29 cellular contexts compared by ENCODE assay signal in genomic region chr1:183363967-183364366, GRCh38. TPM values are rescaled to one million over a fixed set of nuclear protein-coding genes. Genes with fewer than 3 reads are reported as not detected.
A peak's percentile ranks its signal among the peaks of the same experiment; 100 is the strongest.
DNase-seq lines count a peak whose midpoint lies in the region; ATAC-seq, FAIRE-seq and TF ChIP-seq lines count a peak whose summit lies in the region.
"Had no signal": no experiment of that assay in that cellular context is flagged by ENCODE, and none has a peak within 500 bp of the region (broad histone marks: within the 10 kb centered on the region; RNA-seq: fewer than 3 reads in every experiment).

No MANE protein-coding gene starts in this region.

- no TSS peak for BruUV-seq in HepG2 (replicated peaks; lab: Mats Ljungman, UMichigan)

- POLR2A ChIA-PET in HepG2 (lab: Yijun Ruan, JAX), result no interaction called here

- TF ChIP-seq POLR2A in right lobe of liver (IDR thresholded peaks at IDR 0.05), result no peak
- no peak for TF ChIP-seq POLR2A in HepG2 (IDR thresholded peaks at IDR 0.05; ENCODE audit: insufficient read depth in 1 of 2, low read depth in 2 of 2, low read length in 2 of 2)

- CTCF ChIA-PET in HepG2 (lab: Yijun Ruan, JAX; ENCODE audit: low intra/inter-chr PET ratio, low total read pairs), result no interaction called here

- H3K4me3 ChIP-seq in right lobe of liver, result no peak overlapping the region
- no peak overlapping the region for H3K4me3 ChIP-seq in HepG2 (replicated peaks in 1 of 3; ENCODE audit: insufficient read depth in 1 of 3, low read depth in 2 of 3, low read length in 3 of 3)
- no peak overlapping the region for H3K4me3 ChIP-seq in osteoblast (ENCODE audit: insufficient read depth, low read length)
- H3K4me3 ChIP-seq: skin epidermis, tibial nerve had no signal

- no peak for DNase-seq in right lobe of liver
- no peak for DNase-seq in HepG2 (ENCODE audit: low spot score)
- DNase-seq in amniotic epithelial cell (ENCODE audit: low read depth), result peak; percentile 86
- DNase-seq in foreskin melanocyte, result peak; percentile 27
- no peak for DNase-seq in osteoblast (ENCODE audit: insufficient read length, low spot score, missing footprints)
- no peak for DNase-seq in left lobe of liver (ENCODE audit: low spot score)
- DNase-seq in retina, result no peak
- DNase-seq in NCI-H2196 (lab: John Stamatoyannopoulos, UW; ENCODE audit: unreplicated experiment), result no peak
- DNase-seq: activated CD4-positive, alpha-beta memory T cell treated with anti-CD3 and anti-CD28 coated beads, Interleukin-2, amount 10 ng/mL, durations not matched to agents 7 days and 5 days; activated naive CD4-positive, alpha-beta T cell treated with Interleukin-2 at 50 U/mL for 16 hours; activated T-cell treated with anti-CD3 and anti-CD28 coated beads, Interleukin-2, amount 50 U/mL, for 1 hour; C1 segment of cervical spinal cord; DMS 273 treated with DMSO at 0.1 percent for 48 hours; effector CD4-positive, alpha-beta T cell; GDM1; H9; hippocampal formation; MM.1S; NCI-H2029; NCI-H446; NK-92 treated with Interleukin-12 subunit alpha and Interleukin-12 subunit beta, amount 100 ng/mL, for 24 hours; stimulated activated CD4-positive, alpha-beta T cell treated with anti-CD3 and anti-CD28 coated beads, Interleukin-2, amount 100 ng/mL, for 48 hours; T-helper 1 cell had no signal

- FAIRE-seq in HepG2 (lab: Jason Lieb, UNC), result no peak
- FAIRE-seq: keratinocyte had no signal

- H3K27me3 ChIP-seq in right lobe of liver (no peaks in the 10 kb centered on the region), HepG2 (ENCODE audit: control insufficient read depth in 1 of 2, insufficient read depth in 2 of 2, low read length in 2 of 2) (peaks cover 0 to 15% of the 10 kb centered on the region in 2 experiments; a peak in 2 of 5 replicates), osteoblast (ENCODE audit: insufficient read depth, low read length) (peaks cover 17% of the 10 kb centered on the region)
- H3K27me3 ChIP-seq: tibial nerve had no signal

- no peak for TF ChIP-seq EP300 in HepG2 (IDR thresholded peaks at IDR 0.05; ENCODE audit: low read depth in 2 of 2, low read length in 2 of 2)
- TF ChIP-seq EP300 in HepG2 (CRISPR knock-in tag; IDR thresholded peaks at IDR 0.05; ENCODE audit: borderline replicate concordance), result no peak

- in situ Hi-C loops in HepG2 (cut with HindIII; ENCODE audit: extremely low pct_ligation_motif_present, low pct_unique_long_range_greater_than_20kb), result no loop called here

- TF ChIP-seq RAD21 in HepG2 (CRISPR knock-in tag; IDR thresholded peaks at IDR 0.05), result no peak

- intact Hi-C loops in right lobe of liver (cut with DNase I) (no loop called here), HepG2 (cut with micrococcal nuclease; ENCODE audit: unreplicated experiment) (no loop called here)

- H3K9me3 ChIP-seq in right lobe of liver (no peaks in the 10 kb centered on the region), HepG2 (ENCODE audit: low read length) (no peaks in the 10 kb centered on the region), osteoblast (ENCODE audit: low read depth, low read length) (no peaks in the 10 kb centered on the region)
- H3K9me3 ChIP-seq: tibial nerve had no signal

- no peak overlapping the region for H3K27ac ChIP-seq in right lobe of liver
- no peak overlapping the region for H3K27ac ChIP-seq in HepG2 (ENCODE audit: extremely low read length, insufficient read depth, low read length)
- H3K27ac ChIP-seq in osteoblast (ENCODE audit: low read depth, low read length), result no peak overlapping the region
- H3K27ac ChIP-seq: skin epidermis, tibial nerve, VCaP had no signal

- 62% methylated on average over 2 of the region's 2 CpGs for WGBS in right lobe of liver (ENCODE audit: insufficient coverage, low coverage, low lambda C conversion rate, missing lambda C conversion rate)
- 19% methylated on average over 2 of the region's 2 CpGs for WGBS in HepG2 (ENCODE audit: low lambda C conversion rate)

- H3K4me2 ChIP-seq in HepG2 (ENCODE audit: low read depth, low read length), result no peak overlapping the region
- H3K4me2 ChIP-seq in osteoblast (ENCODE audit: insufficient read depth, low read length), result no peak overlapping the region

- H3K9ac ChIP-seq in HepG2 (ENCODE audit: insufficient read depth, low read depth, low read length), result no peak overlapping the region

- TF ChIP-seq CTCF in right lobe of liver (IDR thresholded peaks at IDR 0.05) (peak in 1 of 4 donors; percentile 6), HepG2 (CRISPR knock-in tag; IDR thresholded peaks at IDR 0.05) (no peak), osteoblast (IDR thresholded peaks at IDR 0.05; ENCODE audit: extremely low read depth, low read depth, low read length) (no peak)

- H3K79me2 ChIP-seq in HepG2 (ENCODE audit: insufficient read depth, low read length) (no peaks in the 10 kb centered on the region), osteoblast (ENCODE audit: insufficient read depth, low read length) (no peaks in the 10 kb centered on the region)

- H2AFZ ChIP-seq in HepG2 (ENCODE audit: low read length), result no peak overlapping the region
- H2AFZ ChIP-seq in osteoblast (ENCODE audit: low read length), result no peak overlapping the region

- H4K20me1 ChIP-seq in HepG2 (ENCODE audit: insufficient read depth, low read length) (no peaks in the 10 kb centered on the region), osteoblast (ENCODE audit: insufficient read depth, low read length) (no peaks in the 10 kb centered on the region)

- no peaks in the 10 kb centered on the region for H3K4me1 ChIP-seq in right lobe of liver
- H3K4me1 ChIP-seq in HepG2 (ENCODE audit: insufficient read depth, low read length), result no peaks in the 10 kb centered on the region
- H3K4me1 ChIP-seq in osteoblast (ENCODE audit: insufficient read depth, low read length), result no peaks in the 10 kb centered on the region
- H3K4me1 ChIP-seq: tibial nerve had no signal

- no peaks in the 10 kb centered on the region for H3K36me3 ChIP-seq in right lobe of liver
- H3K36me3 ChIP-seq in HepG2 (replicated peaks in 1 of 2; ENCODE audit: control insufficient read depth in 1 of 2, insufficient read depth in 2 of 2, low read length in 2 of 2), result no peaks in the 10 kb centered on the region
- no peaks in the 10 kb centered on the region for H3K36me3 ChIP-seq in osteoblast (ENCODE audit: insufficient read depth, low read length)
- H3K36me3 ChIP-seq: tibial nerve had no signal

- peak in 3 of 4 donors; percentile 11 to 56 (median 48) for ATAC-seq in right lobe of liver
- no peak for ATAC-seq in HepG2
- no peak for ATAC-seq in left lobe of liver

TF ChIP-seq in HepG2, 621 proteins besides CTCF, POLR2A, EP300 and RAD21:
- TF ChIP-seq PLRG1 (conservative IDR thresholded peaks at IDR 0.05) (no peak), ZNF513 (CRISPR knock-in tag; conservative IDR thresholded peaks at IDR 0.05) (no peak), MXI1 (IDR thresholded peaks at IDR 0.05; ENCODE audit: borderline replicate concordance, low read depth, low read length) (no peak), NCOR1 (IDR thresholded peaks at IDR 0.05; ENCODE audit: borderline replicate concordance, low read length) (no peak), HES4 (CRISPR knock-in tag; IDR thresholded peaks at IDR 0.05; ENCODE audit: borderline replicate concordance) (no peak), YY1 (IDR thresholded peaks at IDR 0.05; ENCODE audit: insufficient read depth, insufficient replicate concordance, low read depth, low read length) (no peak), ZNF737 (CRISPR knock-in tag; IDR thresholded peaks at IDR 0.05; ENCODE audit: borderline replicate concordance) (no peak)

RNA-seq across cellular contexts. Expression of gene NMNAT2, which starts 54.2 kb away (rescaled TPM):
- total RNA-seq in right lobe of liver (under 1 TPM in 3 of 6 experiments, not detected in 3; 0.06 to 0.07 (median 0.06) TPM), HepG2 (2016; rRNA removed; fragmentation: Illumina TruSeq; extraction: Trizol) (not detected in 2 replicates), osteoblast (2.5 and 5.6 TPM in 2 replicates), left lobe of liver (0.03 TPM)
- total RNA-seq in HepG2 (2016; cell fraction: cytosol; rRNA removed; fragmentation: Illumina TruSeq; extraction: Trizol; ENCODE audit: low read depth), result not detected in 2 replicates
- not detected in 2 replicates for total RNA-seq in HepG2 (2016; cell fraction: insoluble cytoplasmic fraction; rRNA removed; fragmentation: Illumina TruSeq; extraction: Trizol)
- not detected in 2 replicates for total RNA-seq in HepG2 (2016; cell fraction: membrane; rRNA removed; fragmentation: Illumina TruSeq; extraction: Trizol)
- total RNA-seq in HepG2 (2016; cell fraction: nucleus; rRNA removed; fragmentation: Illumina TruSeq; extraction: Trizol), result not detected in 2 replicates
- not detected in 2 replicates for polyA plus RNA-seq in HepG2 (2011; rRNA removed)
- not detected in 2 replicates for polyA plus RNA-seq in HepG2 (2011; cell fraction: cytosol; rRNA removed)
- not detected in 2 replicates for polyA plus RNA-seq in HepG2 (2011; cell fraction: nucleus; rRNA removed)
- not detected in 2 replicates for polyA plus RNA-seq in HepG2 (2012)
- not detected in 2 replicates for polyA plus RNA-seq in HepG2 (2016; cell fraction: cytosol; fragmentation: Illumina TruSeq; extraction: Trizol; ENCODE audit: low read depth)
- not detected in 2 replicates for polyA plus RNA-seq in HepG2 (2016; cell fraction: insoluble cytoplasmic fraction; fragmentation: Illumina TruSeq; extraction: Trizol; ENCODE audit: low read depth)
- polyA plus RNA-seq in HepG2 (2016; cell fraction: membrane; fragmentation: Illumina TruSeq; extraction: Trizol; ENCODE audit: low read depth), result not detected in 2 replicates
- not detected in 2 replicates for polyA plus RNA-seq in HepG2 (2016; cell fraction: nucleus; fragmentation: Illumina TruSeq; extraction: Trizol; ENCODE audit: insufficient read depth, low read depth)
- 0.12 TPM in 1 of 2 replicates, not detected in the other for polyA minus RNA-seq in HepG2 (2011; rRNA and poly(A)+ RNA removed; ENCODE audit: low replicate concordance)
- polyA minus RNA-seq in HepG2 (2011; cell fraction: cytosol; rRNA and poly(A)+ RNA removed), result not detected in 2 replicates
- not detected in 2 replicates for polyA minus RNA-seq in HepG2 (2011; cell fraction: nucleus; rRNA and poly(A)+ RNA removed)
- total RNA-seq: natural killer cell treated with Interleukin-12 subunit alpha and Interleukin-12 subunit beta and Interleukin-15 and Interleukin-18, amount 100 ng/mL, for 72 hours had no signal
- polyA plus RNA-seq: IgD-negative memory B cell had no signal

Comparison
In these comparisons a context has a peak if more than half of its experiments do, and no peak if none do; other contexts are left out.
1. ATAC-seq: peak in right lobe of liver (3 of 4); none in HepG2 (single experiment) and left lobe of liver (single experiment).
2. DNase-seq: peak in amniotic epithelial cell (single experiment) and foreskin melanocyte (single experiment); none in right lobe of liver (0 of 3), HepG2 (single experiment), osteoblast (single experiment), left lobe of liver (single experiment), retina (single experiment) and NCI-H2196 (single experiment).